16 cellular contexts compared by ENCODE assay signal in genomic region chr7:66626236-66626957, GRCh38. TPM values are rescaled to one million over a fixed set of nuclear protein-coding genes. Genes with fewer than 3 reads are reported as not detected.
A peak's percentile ranks its signal among the peaks of the same experiment; 100 is the strongest.
DNase-seq lines count a peak whose midpoint lies in the region; ATAC-seq and TF ChIP-seq lines count a peak whose summit lies in the region.
"Had no signal": no experiment of that assay in that cellular context is flagged by ENCODE, and none has a peak within 500 bp of the region (broad histone marks: within the 10 kb centered on the region; RNA-seq: fewer than 3 reads in every experiment).

No MANE protein-coding gene starts in this region.

- no peak for TF ChIP-seq POLR2A in sigmoid colon (IDR thresholded peaks at IDR 0.05)

- TF ChIP-seq CTCF in Caco-2 (IDR thresholded peaks at IDR 0.05; ENCODE audit: insufficient read depth in 1 of 2, low read depth in 1 of 2, low read length in 1 of 2, severe bottlenecking in 1 of 2, unreplicated experiment in 1 of 2) = no peak
- TF ChIP-seq CTCF in fibroblast of pulmonary artery (IDR thresholded peaks at IDR 0.05; ENCODE audit: low read length, missing control alignments) = no peak
- TF ChIP-seq CTCF in sigmoid colon (IDR thresholded peaks at IDR 0.05) = no peak

- H3K9me3 ChIP-seq in Caco-2 = no peaks in the 10 kb centered on the region
- H3K9me3 ChIP-seq in sigmoid colon = no peaks in the 10 kb centered on the region
- H3K9me3 ChIP-seq: testis had no signal

- H3K4me3 Mint-ChIP-seq in Caco-2 (ENCODE audit: unreplicated experiment) = peak overlapping the region; percentile 81

- H3K4me1 Mint-ChIP-seq in Caco-2 (ENCODE audit: low read depth, unreplicated experiment) = peaks cover 7% of the 10 kb centered on the region

- peaks cover 16% of the 10 kb centered on the region for H3K36me3 Mint-ChIP-seq in Caco-2 (ENCODE audit: insufficient read depth, unreplicated experiment)

- H3K36me3 ChIP-seq in Caco-2 (ENCODE audit: control insufficient read depth, insufficient read depth, low read length) (no peaks in the 10 kb centered on the region), sigmoid colon (no peaks in the 10 kb centered on the region)

- DNase-seq in Caco-2 = peak in 1 of 2 experiments; percentile 33
- DNase-seq in NCI-H460 (ENCODE audit: extremely low read depth, low read depth) = peak; percentile 68
- DNase-seq in fibroblast of pulmonary artery (ENCODE audit: low read depth) = peak; percentile 65
- DNase-seq in sigmoid colon = peak; percentile 77
- no peak for DNase-seq in hypothalamus (lab: John Stamatoyannopoulos, UW)
- no peak for DNase-seq in ecto neural progenitor cell (ENCODE audit: low spot score)
- no peak for DNase-seq in germinal center (ENCODE audit: low spot score)
- DNase-seq: activated CD4-positive, alpha-beta T cell treated with anti-CD3 and anti-CD28 coated beads, Interleukin-2, amount 10 ng/mL, durations not matched to agents 24 days and 14 days; central memory CD4-positive, alpha-beta T cell; naive thymus-derived CD4-positive, alpha-beta T cell; PC-9; T-helper 17 cell; testis had no signal

- no peak for TF ChIP-seq EP300 in sigmoid colon (IDR thresholded peaks at IDR 0.05)

- H3K4me1 ChIP-seq in Caco-2 (peaks cover 6% of the 10 kb centered on the region; the same call in 1 of the 2 replicates), sigmoid colon (peaks cover 0 to 42% (median 36%) of the 10 kb centered on the region in 4 donors)

- CTCF ChIA-PET in Caco-2 (lab: Charles Lee) = no interaction called here

- POLR2A ChIA-PET in Caco-2 (lab: Charles Lee) = interaction anchor here (2.8 kb wide), 1 partner anchor 28 kb away, joined by 16 read pairs; no protein-coding TSS in a partner anchor

- no peaks in the 10 kb centered on the region for H3K9me3 Mint-ChIP-seq in Caco-2 (ENCODE audit: unreplicated experiment)
- H3K9me3 Mint-ChIP-seq: activated CD4-positive, alpha-beta T cell treated with anti-CD3 and anti-CD28 coated beads, Interleukin-2, amount 10 ng/mL, durations not matched to agents 24 days and 14 days; activated T-helper 2 cell treated with anti-CD3 and anti-CD28 coated beads, Interferon-gamma antibody, Interleukin-2, Interleukin-4, amounts not matched to agents 10 μg/mL and 5 μg/mL and 100 μg/mL, durations not matched to agents 14 hours and 24 hours and 36 hours had no signal

- BruUV-seq in Caco-2 (replicated peaks; lab: Mats Ljungman, UMichigan) = no TSS peak

- peak overlapping the region; percentile 95 to 97 (median 96) for H3K27ac ChIP-seq in sigmoid colon
- H3K27ac ChIP-seq: PC-9, skin epidermis, testis had no signal

- peak overlapping the region; percentile 81 for H3K27ac Mint-ChIP-seq in Caco-2 (ENCODE audit: unreplicated experiment)
- H3K27ac Mint-ChIP-seq: activated CD4-positive, alpha-beta T cell treated with anti-CD3 and anti-CD28 coated beads, Interleukin-2, amount 10 ng/mL, durations not matched to agents 24 days and 14 days; activated T-helper 2 cell treated with anti-CD3 and anti-CD28 coated beads, Interferon-gamma antibody, Interleukin-2, Interleukin-4, amounts not matched to agents 10 μg/mL and 5 μg/mL and 100 μg/mL, durations not matched to agents 14 hours and 24 hours and 36 hours; T-helper 17 cell had no signal

- H3K4me3 ChIP-seq in Caco-2 (ENCODE audit: low read depth, low read length) (no peak overlapping the region), fibroblast of pulmonary artery (replicated peaks; ENCODE audit: low read depth, low read length) (no peak overlapping the region), sigmoid colon (no peak overlapping the region)
- H3K4me3 ChIP-seq: PC-9, skin epidermis, testis had no signal

- H3K27me3 ChIP-seq in Caco-2 (replicated peaks; ENCODE audit: control insufficient read depth, insufficient read depth, low read length) = no peaks in the 10 kb centered on the region
- no peaks in the 10 kb centered on the region for H3K27me3 ChIP-seq in sigmoid colon
- H3K27me3 ChIP-seq: testis had no signal

- WGBS in sigmoid colon, 2 donors = 89 to 91% methylated on average over 4 of the region's 4 CpGs

- ATAC-seq in GM19455 (IDR thresholded peaks at IDR 0.05; ENCODE audit: unreplicated experiment) = no peak
- ATAC-seq: naive thymus-derived CD4-positive, alpha-beta T cell; T-helper 17 cell had no signal

- no peaks in the 10 kb centered on the region for H3K27me3 Mint-ChIP-seq in Caco-2 (ENCODE audit: insufficient read depth, unreplicated experiment)
- H3K27me3 Mint-ChIP-seq: activated CD4-positive, alpha-beta T cell treated with anti-CD3 and anti-CD28 coated beads, Interleukin-2, amount 10 ng/mL, durations not matched to agents 24 days and 14 days; T-helper 17 cell had no signal

- intact Hi-C loops in Caco-2 (cut with micrococcal nuclease; ENCODE audit: unreplicated experiment) = no loop called here
- intact Hi-C loops in sigmoid colon (cut with DNase I) = loop anchor here (5.0 kb wide), 1 partner anchor 874 kb away; no protein-coding TSS in a partner anchor

RNA-seq across cellular contexts. Expression of gene KCTD7, which starts 2.3 kb away (rescaled TPM):
- total RNA-seq in Caco-2 (2022) (17.0 and 17.3 TPM in 2 replicates), sigmoid colon (10 to 100 TPM; 15.3 to 23.3 (median 19.6) TPM)
- total RNA-seq in NCI-H460 (2014; rRNA removed; shearing (Covaris generic)) = 8.7 and 10.3 TPM in 2 replicates
- 35.8 and 40.5 TPM in 2 replicates for polyA plus RNA-seq in NCI-H460 (2014; cell fraction: nucleus; rRNA removed)
- 1 to 10 TPM; 3.2 to 7.3 (median 3.6) TPM for polyA plus RNA-seq in sigmoid colon

Comparison
In these comparisons a context has a peak if more than half of its experiments do, and no peak if none do; other contexts are left out.
1. DNase-seq: peak in NCI-H460 (single experiment), fibroblast of pulmonary artery (single experiment) and sigmoid colon (single experiment); none in hypothalamus (0 of 51), ecto neural progenitor cell (single experiment) and germinal center (single experiment).